ENCODE assay signal across 13 cellular contexts in genomic region chr3:46228259-46229222, GRCh38. TPM values are rescaled to one million over a fixed set of nuclear protein-coding genes. Genes with fewer than 3 reads are reported as not detected.
DNase-seq lines count a peak whose midpoint lies in the region; ATAC-seq and TF ChIP-seq lines count a peak whose summit lies in the region.
"Had no signal": no experiment of that assay in that cellular context is flagged by ENCODE, and none has a peak within 500 bp of the region (broad histone marks: within the 10 kb centered on the region; RNA-seq: fewer than 3 reads in every experiment).

No MANE protein-coding gene starts in this region.

- TF ChIP-seq CTCF in colonic mucosa (IDR thresholded peaks at IDR 0.05) (no peak), sigmoid colon (IDR thresholded peaks at IDR 0.05) (no peak)

- no peak for TF ChIP-seq POLR2A in sigmoid colon (IDR thresholded peaks at IDR 0.05)

- DNase-seq in NCI-H82 (lab: John Stamatoyannopoulos, UW) (peak; percentile 22), NCI-H82 treated with DMSO at 0.1 percent for 48 hours (lab: John Stamatoyannopoulos, UW; ENCODE audit: unreplicated experiment) (no peak), NOMO-1 (lab: John Stamatoyannopoulos, UW; ENCODE audit: unreplicated experiment in 2 of 2) (peak; percentile 86 to 97), colonic mucosa (peak; percentile 32), sigmoid colon (peak; percentile 77)
- no peak for DNase-seq in stimulated activated CD4-positive, alpha-beta T cell treated with anti-CD3 and anti-CD28 coated beads, Interleukin-4, amount 100 ng/mL, for 24 hours
- no peak for DNase-seq in stimulated activated CD8-positive, alpha-beta memory T cell treated with anti-CD3 and anti-CD28 coated beads, Interleukin-4, amount 100 ng/mL, for 48 hours
- DNase-seq: cortex of kidney; stimulated activated CD4-positive, alpha-beta T cell treated with anti-CD3 and anti-CD28 coated beads, Interleukin-1b, Interleukin-23, amount 100 ng/mL, for 48 hours had no signal

- H3K4me3 ChIP-seq in colonic mucosa (no peak overlapping the region), sigmoid colon (no peak overlapping the region)

- no peak for TF ChIP-seq EP300 in sigmoid colon (IDR thresholded peaks at IDR 0.05)

- intact Hi-C loops in colonic mucosa (cut with DNase I) (no loop called here), sigmoid colon (cut with DNase I) (no loop called here)

- 66% methylated on average over 5 of the region's 5 CpGs for WGBS in sigmoid colon, 2 donors

- H3K4me1 ChIP-seq in colonic mucosa: no peaks in the 10 kb centered on the region
- H3K4me1 ChIP-seq in sigmoid colon: no peaks in the 10 kb centered on the region

- no peaks in the 10 kb centered on the region for H3K27me3 ChIP-seq in colonic mucosa
- no peaks in the 10 kb centered on the region for H3K27me3 ChIP-seq in sigmoid colon

- no peak overlapping the region for H3K9ac ChIP-seq in colonic mucosa (ENCODE audit: low read depth in 2 of 2, low read length in 2 of 2)

- no peaks in the 10 kb centered on the region for H3K36me3 ChIP-seq in colonic mucosa
- H3K36me3 ChIP-seq in sigmoid colon: no peaks in the 10 kb centered on the region

- H3K9me3 ChIP-seq in colonic mucosa (no peaks in the 10 kb centered on the region), sigmoid colon (no peaks in the 10 kb centered on the region)

- H3K27ac ChIP-seq in colonic mucosa: no peak overlapping the region
- no peak overlapping the region for H3K27ac ChIP-seq in sigmoid colon
- H3K27ac ChIP-seq: 22Rv1 had no signal

- ATAC-seq in GM18520 (IDR thresholded peaks at IDR 0.05; ENCODE audit: unreplicated experiment): no peak

RNA-seq across cellular contexts. Expression of gene CCR3, which starts 13.7 kb away (rescaled TPM):
- total RNA-seq in colonic mucosa: not detected
- total RNA-seq in sigmoid colon: not detected
- polyA plus RNA-seq in sigmoid colon: under 1 TPM in 2 of 3 donors, not detected in 1; 0.04 to 0.69 TPM
- total RNA-seq: activated T-helper 1 cell treated with anti-CD3 and anti-CD28 coated beads, Interleukin-12 subunit alpha, Interleukin-12 subunit beta, Interleukin-2, Interleukin-4 antibody, amounts not matched to agents 30 ng/mL and 10 ng/mL and 1 ng/mL, durations not matched to agents 14 hours and 24 hours and 36 hours; subcutaneous adipose tissue had no signal

RNA-seq across cellular contexts. Expression of gene CCR1, which starts 20.4 kb away (rescaled TPM):
- total RNA-seq in colonic mucosa (1 to 10 TPM in 1 of 2 donors, under 1 TPM in 1; 0.57 to 6.0 TPM), sigmoid colon (10 to 100 TPM in 2 of 4 donors, 1 to 10 TPM in 2; 2.2 to 16.3 (median 9.4) TPM)
- 10 to 100 TPM in 1 of 3 donors, 1 to 10 TPM in 2; 3.6 to 16.6 (median 5.0) TPM for polyA plus RNA-seq in sigmoid colon

Comparison
In these comparisons a context has a peak if more than half of its experiments do, and no peak if none do; other contexts are left out.
1. DNase-seq: peak in NCI-H82 (single experiment), NOMO-1 (2 of 2), colonic mucosa (single experiment) and sigmoid colon (single experiment); none in NCI-H82 treated with DMSO at 0.1 percent for 48 hours (single experiment), stimulated activated CD4-positive, alpha-beta T cell treated with anti-CD3 and anti-CD28 coated beads, Interleukin-4, amount 100 ng/mL, for 24 hours (single experiment) and stimulated activated CD8-positive, alpha-beta memory T cell treated with anti-CD3 and anti-CD28 coated beads, Interleukin-4, amount 100 ng/mL, for 48 hours (single experiment).